ENCODE assay signal across 11 cellular contexts in the genomic region with DNA sequence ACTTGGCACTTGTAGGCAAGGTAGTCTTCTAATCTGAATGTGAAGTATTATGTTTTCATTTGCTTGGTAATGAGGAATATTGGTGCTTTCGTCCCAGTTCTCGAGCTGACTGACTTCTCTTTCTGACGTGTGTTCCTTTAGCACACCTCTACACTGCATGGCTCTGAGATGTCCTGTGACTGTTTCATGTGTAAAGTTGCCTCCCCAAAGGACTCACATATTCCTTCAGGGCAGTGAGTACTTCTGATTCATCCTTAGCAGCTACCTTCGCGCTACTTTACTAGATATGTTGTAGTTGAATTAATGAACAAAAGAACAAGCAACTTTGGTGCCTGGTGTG.
A peak's percentile ranks its signal among the peaks of the same experiment; 100 is the strongest.
DNase-seq lines count a peak whose midpoint lies in the region; ATAC-seq and TF ChIP-seq lines count a peak whose summit lies in the region.
"Had no signal": no experiment of that assay in that cellular context is flagged by ENCODE, and none has a peak within 500 bp of the region (broad histone marks: within the 10 kb centered on the region; RNA-seq: fewer than 3 reads in every experiment).

No MANE protein-coding gene starts in this region.

- H3K27me3 Mint-ChIP-seq in activated CD4-positive, alpha-beta T cell treated with anti-CD3 and anti-CD28 coated beads for 36 hours = peaks cover 12% of the 10 kb centered on the region

- H3K9me3 ChIP-seq in hepatocyte (ENCODE audit: low read depth) = no peaks in the 10 kb centered on the region
- no peaks in the 10 kb centered on the region for H3K9me3 ChIP-seq in subcutaneous abdominal adipose tissue (ENCODE audit: control insufficient read depth in 5 of 5, low read length in 5 of 5)
- H3K9me3 ChIP-seq in Karpas-422 (ENCODE audit: low read length) = no peaks in the 10 kb centered on the region
- H3K9me3 ChIP-seq: neutrophil had no signal

- H2AFZ ChIP-seq in hepatocyte (no peak overlapping the region), Karpas-422 (ENCODE audit: low read length) (no peak overlapping the region)

- TF ChIP-seq CTCF in WI38 (IDR thresholded peaks at IDR 0.05; ENCODE audit: low read depth, low read length) (no peak), hepatocyte (IDR thresholded peaks at IDR 0.05; ENCODE audit: poor library complexity) (no peak), GM13976 (IDR thresholded peaks at IDR 0.05; ENCODE audit: borderline replicate concordance, control extremely low read depth, extremely low read depth, insufficient read depth, missing control alignments) (no peak)

- H3K79me2 ChIP-seq in hepatocyte = no peaks in the 10 kb centered on the region
- H3K79me2 ChIP-seq in Karpas-422 (ENCODE audit: low read length) = no peaks in the 10 kb centered on the region

- ATAC-seq in activated CD4-positive, alpha-beta T cell treated with anti-CD3 and anti-CD28 coated beads for 36 hours = peak; percentile 60

- H3K9ac ChIP-seq in subcutaneous abdominal adipose tissue (ENCODE audit: low read length in 5 of 5) (no peak overlapping the region), Karpas-422 (ENCODE audit: low read length) (no peak overlapping the region)

- peaks cover 38% of the 10 kb centered on the region for H3K4me1 Mint-ChIP-seq in activated CD4-positive, alpha-beta T cell treated with anti-CD3 and anti-CD28 coated beads for 36 hours

- peaks cover 57% of the 10 kb centered on the region for H3K4me1 ChIP-seq in hepatocyte (ENCODE audit: insufficient read depth)
- peaks cover 6 to 60% (median 49%) of the 10 kb centered on the region in 5 donors for H3K4me1 ChIP-seq in subcutaneous abdominal adipose tissue (ENCODE audit: control insufficient read depth in 5 of 5, insufficient read depth in 5 of 5, low read length in 5 of 5)
- H3K4me1 ChIP-seq in Karpas-422 (ENCODE audit: low read length) = no peaks in the 10 kb centered on the region

- no peaks in the 10 kb centered on the region for H3K36me3 Mint-ChIP-seq in activated CD4-positive, alpha-beta T cell treated with anti-CD3 and anti-CD28 coated beads for 36 hours (ENCODE audit: low read depth)

- H3K4me3 ChIP-seq in WI38 (ENCODE audit: low read depth, low read length) (0 out of 2 replicates have a peak overlapping the region, but pooled peaks have one; percentile 1), hepatocyte (no peak overlapping the region), subcutaneous abdominal adipose tissue (ENCODE audit: low read depth in 1 of 5, low read length in 5 of 5) (no peak overlapping the region), Karpas-422 (ENCODE audit: low read length) (no peak overlapping the region)
- H3K4me3 ChIP-seq: GM12878 had no signal

- DNase-seq in activated CD4-positive, alpha-beta T cell treated with anti-CD3 and anti-CD28 coated beads for 36 hours = no peak
- no peak for DNase-seq in activated CD4-positive, alpha-beta T cell treated with anti-CD3 and anti-CD28 coated beads for 48 hours
- no peak for DNase-seq in hepatocyte (ENCODE audit: low spot score)
- DNase-seq in Karpas-422 = no peak
- no peak for DNase-seq in kidney tubule cell (ENCODE audit: low spot score)
- DNase-seq in GM13976 (ENCODE audit: low spot score) = no peak
- DNase-seq: DMS79 had no signal

- H3K4me3 Mint-ChIP-seq in activated CD4-positive, alpha-beta T cell treated with anti-CD3 and anti-CD28 coated beads for 36 hours = no peak overlapping the region

- intact Hi-C loops in activated CD4-positive, alpha-beta T cell treated with anti-CD3 and anti-CD28 coated beads for 36 hours (cut with DNase I, micrococcal nuclease) = loop anchor here (2.0 to 10.0 kb wide), 10 partner anchors 45 to 400 kb away; a partner anchor contains a TSS

- H3K27ac ChIP-seq in hepatocyte (peak overlapping the region; percentile 96), subcutaneous abdominal adipose tissue (ENCODE audit: low read depth, low read length) (peak overlapping the region; percentile 81), Karpas-422 (ENCODE audit: low read length) (no peak overlapping the region)
- H3K27ac ChIP-seq: neutrophil had no signal

- H3K9me3 Mint-ChIP-seq in activated CD4-positive, alpha-beta T cell treated with anti-CD3 and anti-CD28 coated beads for 36 hours (ENCODE audit: low read depth) = no peaks in the 10 kb centered on the region

- in situ Hi-C loops in GM13976 (cut with MboI; ENCODE audit: low sequenced_read_pairs, unreplicated experiment) = no loop called here

- H3K9me2 ChIP-seq in hepatocyte (replicated peaks; ENCODE audit: insufficient read depth) (no peaks in the 10 kb centered on the region), Karpas-422 (replicated peaks; ENCODE audit: insufficient read depth, low read length) (no peaks in the 10 kb centered on the region)

- POLR2A ChIA-PET in activated CD4-positive, alpha-beta T cell treated with anti-CD3 and anti-CD28 coated beads for 36 hours (lab: Charles Lee) = interaction anchor here (0.8 to 1.2 kb wide), 2 partner anchors 137 to 176 kb away, joined by 3 read pairs; no protein-coding TSS in a partner anchor

- H3K4me2 ChIP-seq in hepatocyte (no peak overlapping the region), Karpas-422 (ENCODE audit: low read depth, low read length, poor library complexity, severe bottlenecking) (no peak overlapping the region)

- H3K27me3 ChIP-seq in hepatocyte (no peaks in the 10 kb centered on the region), subcutaneous abdominal adipose tissue (ENCODE audit: control insufficient read depth in 5 of 5, insufficient read depth in 4 of 5, low read length in 5 of 5) (no peaks in the 10 kb centered on the region), Karpas-422 (ENCODE audit: low read length) (no peaks in the 10 kb centered on the region)
- H3K27me3 ChIP-seq: neutrophil had no signal

- H3K36me3 ChIP-seq in hepatocyte (replicated peaks; ENCODE audit: insufficient read depth, low read depth) (no peaks in the 10 kb centered on the region), subcutaneous abdominal adipose tissue (ENCODE audit: control insufficient read depth in 5 of 5, insufficient read depth in 5 of 5, low read length in 5 of 5) (no peaks in the 10 kb centered on the region), Karpas-422 (ENCODE audit: insufficient read depth, low read length) (no peaks in the 10 kb centered on the region)
- H3K36me3 ChIP-seq: neutrophil had no signal

- H3K27ac Mint-ChIP-seq in activated CD4-positive, alpha-beta T cell treated with anti-CD3 and anti-CD28 coated beads for 36 hours = peak overlapping the region; percentile 43

- WGBS in hepatocyte (ENCODE audit: low lambda C conversion rate, missing lambda C conversion rate) = 73% methylated on average over 5 of the region's 5 CpGs

- CTCF ChIA-PET in activated CD4-positive, alpha-beta T cell treated with anti-CD3 and anti-CD28 coated beads for 36 hours (lab: Charles Lee) = interaction anchor here (1.2 kb wide), 1 partner anchor 10 kb away, joined by 3 read pairs; no protein-coding TSS in a partner anchor

- no peaks in the 10 kb centered on the region for H4K20me1 ChIP-seq in hepatocyte (ENCODE audit: insufficient read depth, poor library complexity, severe bottlenecking)
- no peaks in the 10 kb centered on the region for H4K20me1 ChIP-seq in Karpas-422 (ENCODE audit: insufficient read depth, low read depth, low read length)
